19 cellular contexts compared by ENCODE assay signal in the genomic region with DNA sequence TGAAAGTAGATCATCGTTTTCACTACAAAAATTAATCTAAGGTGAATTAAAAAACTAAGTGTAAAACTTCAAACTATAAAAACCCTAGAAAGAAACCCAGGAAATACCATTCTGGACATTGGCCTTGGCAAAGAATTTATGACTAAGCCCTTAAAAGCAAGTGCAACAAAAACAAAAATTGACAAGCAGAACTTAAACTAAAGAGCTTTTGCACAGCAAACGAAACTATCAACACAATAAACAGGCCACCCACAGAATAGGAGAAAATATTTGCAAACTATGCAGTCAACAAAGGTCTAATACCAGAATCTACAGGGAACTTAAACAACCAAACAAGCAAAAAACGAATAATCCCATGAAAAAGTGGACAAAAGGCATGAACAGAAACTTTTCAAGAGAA.
DNase-seq lines count a peak whose midpoint lies in the region; ATAC-seq, FAIRE-seq and TF ChIP-seq lines count a peak whose summit lies in the region.
"Had no signal": no experiment of that assay in that cellular context is flagged by ENCODE, and none has a peak within 500 bp of the region (broad histone marks: within the 10 kb centered on the region; RNA-seq: fewer than 3 reads in every experiment).

No MANE protein-coding gene starts in this region.

- no peaks in the 10 kb centered on the region for H4K20me1 ChIP-seq in endothelial cell of umbilical vein (replicated peaks; ENCODE audit: control insufficient read depth, extremely low read depth, insufficient read depth, low read length)

- peak overlapping the region; percentile 25 for H3K27ac ChIP-seq in SJSA1
- no peak overlapping the region for H3K27ac ChIP-seq in endothelial cell of umbilical vein (ENCODE audit: insufficient read depth, low read depth, low read length)
- H3K27ac ChIP-seq in mesenchymal stem cell (ENCODE audit: low read length, poor library complexity, severe bottlenecking), result no peak overlapping the region
- H3K27ac ChIP-seq: 22Rv1, SK-N-MC had no signal

- H3K27me3 ChIP-seq in SJSA1 (replicated peaks) (no peaks in the 10 kb centered on the region), endothelial cell of umbilical vein (ENCODE audit: control insufficient read depth in 2 of 2, insufficient read depth in 2 of 2, low read length in 2 of 2) (no peaks in the 10 kb centered on the region), mesenchymal stem cell (ENCODE audit: control insufficient read depth in 1 of 2, insufficient read depth in 1 of 2, low read length in 2 of 2) (no peaks in the 10 kb centered on the region), H7 (ENCODE audit: control insufficient read depth, insufficient read depth, low read length) (no peaks in the 10 kb centered on the region)

- H3K9ac ChIP-seq in endothelial cell of umbilical vein (replicated peaks; ENCODE audit: extremely low read depth, insufficient read depth, low read length) (no peak overlapping the region), mesenchymal stem cell (ENCODE audit: low read length) (no peak overlapping the region)

- peak; percentile 24 for DNase-seq in EH (ENCODE audit: low read depth)
- peak in 1 of 2 experiments; percentile 83 for DNase-seq in SJSA1 (ENCODE audit: low read depth in 1 of 2, low spot score in 2 of 2)
- DNase-seq in endothelial cell of umbilical vein (ENCODE audit: low read depth, low spot score), result peak; percentile 20
- peak; percentile 22 for DNase-seq in mesenchymal stem cell
- no peak for DNase-seq in DMS114 treated with DMSO at 0.1 percent for 48 hours (lab: John Stamatoyannopoulos, UW; ENCODE audit: unreplicated experiment)
- DNase-seq in H7, result no peak
- DNase-seq: Caco-2; CD4-positive, CD25-positive, alpha-beta regulatory T cell; NCI-H1105; NCI-H1694; NCI-H2107; NCI-H2227 treated with DMSO at 0.1 percent for 48 hours; NCI-H524 had no signal

- POLR2A ChIA-PET in endothelial cell of umbilical vein (lab: Charles Lee), result no interaction called here

- CTCF ChIA-PET in endothelial cell of umbilical vein (lab: Charles Lee), result interaction anchor here (1.2 to 1.8 kb wide), 2 partner anchors 12 to 253 kb away, joined by 6 read pairs; no protein-coding TSS in a partner anchor

- BruUV-seq in endothelial cell of umbilical vein (replicated peaks; lab: Mats Ljungman, UMichigan), result no TSS peak

- no peaks in the 10 kb centered on the region for H3K9me1 ChIP-seq in endothelial cell of umbilical vein (replicated peaks; ENCODE audit: control insufficient read depth, extremely low read depth, insufficient read depth, low read length)

- H2BK15ac ChIP-seq in mesenchymal stem cell (ENCODE audit: low read depth, poor library complexity, severe bottlenecking), result no peak overlapping the region

- no peak overlapping the region for H4K8ac ChIP-seq in mesenchymal stem cell (ENCODE audit: low read length)

- H2AK5ac ChIP-seq in mesenchymal stem cell (ENCODE audit: low read length, severe bottlenecking), result no peak overlapping the region

- H3K23ac ChIP-seq in mesenchymal stem cell (ENCODE audit: low read length in 2 of 2), result no peak overlapping the region

- H3K14ac ChIP-seq in mesenchymal stem cell (ENCODE audit: low read length in 2 of 2), result no peak overlapping the region

- H3K36me3 ChIP-seq in SJSA1 (no peaks in the 10 kb centered on the region), endothelial cell of umbilical vein (ENCODE audit: control insufficient read depth in 2 of 2, extremely low read depth in 1 of 2, insufficient read depth in 2 of 2, low read length in 2 of 2) (no peaks in the 10 kb centered on the region), mesenchymal stem cell (ENCODE audit: control insufficient read depth in 1 of 2, insufficient read depth in 2 of 2, low read depth in 1 of 2, low read length in 2 of 2) (no peaks in the 10 kb centered on the region), H7 (replicated peaks; ENCODE audit: control insufficient read depth, insufficient read depth, low read length) (no peaks in the 10 kb centered on the region)

- H3K4me1 ChIP-seq in SJSA1 (replicated peaks) (peaks cover 15% of the 10 kb centered on the region), endothelial cell of umbilical vein (ENCODE audit: control insufficient read depth, extremely low read depth, insufficient read depth, low read length) (no peaks in the 10 kb centered on the region), mesenchymal stem cell (ENCODE audit: control insufficient read depth, insufficient read depth, low read depth, low read length) (no peaks in the 10 kb centered on the region)
- H3K4me1 ChIP-seq: Caco-2 had no signal

- H3K4me3 ChIP-seq in SJSA1 (no peak overlapping the region), endothelial cell of umbilical vein (replicated peaks in 1 of 3; ENCODE audit: insufficient read depth in 1 of 3, low read depth in 1 of 3, low read length in 3 of 3) (no peak overlapping the region), mesenchymal stem cell (ENCODE audit: insufficient read depth in 1 of 2, low read depth in 1 of 2, low read length in 2 of 2) (no peak overlapping the region), H7 (ENCODE audit: insufficient read depth, low read depth, low read length) (no peak overlapping the region)
- H3K4me3 ChIP-seq: GM23338, SK-N-MC had no signal

- no peak overlapping the region for H2BK12ac ChIP-seq in mesenchymal stem cell (ENCODE audit: low read length in 2 of 2)

- no peak overlapping the region for H3K4me2 ChIP-seq in endothelial cell of umbilical vein (ENCODE audit: insufficient read depth, low read length)
- no peak overlapping the region for H3K4me2 ChIP-seq in mesenchymal stem cell (ENCODE audit: low read length, poor library complexity, severe bottlenecking)
- H3K4me2 ChIP-seq: GM23338 had no signal

- no peak overlapping the region for H3K4ac ChIP-seq in mesenchymal stem cell (ENCODE audit: low read depth in 1 of 2, low read length in 2 of 2)

- TF ChIP-seq CTCF in endothelial cell of umbilical vein (IDR thresholded peaks at IDR 0.05; ENCODE audit: extremely low read depth in 1 of 2, insufficient read depth in 1 of 2, low read depth in 1 of 2, low read length in 2 of 2), result no peak

- FAIRE-seq in endothelial cell of umbilical vein (lab: Jason Lieb, UNC), result peak; percentile 28

- H3K79me2 ChIP-seq in endothelial cell of umbilical vein (ENCODE audit: control insufficient read depth, insufficient read depth, low read length), result no peaks in the 10 kb centered on the region

- H3K9me3 ChIP-seq in SJSA1 (replicated peaks) (no peaks in the 10 kb centered on the region), endothelial cell of umbilical vein (replicated peaks; ENCODE audit: control insufficient read depth, insufficient read depth, low read length) (no peaks in the 10 kb centered on the region), mesenchymal stem cell (ENCODE audit: control insufficient read depth, low read length) (no peaks in the 10 kb centered on the region)
- H3K9me3 ChIP-seq: Caco-2 had no signal

- H3K18ac ChIP-seq in mesenchymal stem cell (ENCODE audit: low read depth in 1 of 2, low read length in 2 of 2), result no peak overlapping the region

- no peaks in the 10 kb centered on the region for H3K79me1 ChIP-seq in mesenchymal stem cell (replicated peaks; ENCODE audit: low read length, poor library complexity, severe bottlenecking)

- no peak overlapping the region for H4K91ac ChIP-seq in mesenchymal stem cell (ENCODE audit: low read length)

- no peak overlapping the region for H2AFZ ChIP-seq in endothelial cell of umbilical vein (ENCODE audit: low read depth, low read length)
- no peak overlapping the region for H2AFZ ChIP-seq in mesenchymal stem cell (ENCODE audit: low read depth, low read length)
- H2AFZ ChIP-seq: GM23338 had no signal

- dilution Hi-C loops in endothelial cell of umbilical vein (cut with MboI; ENCODE audit: extremely low pct_ligation_motif_present, low sequenced_read_pairs), result no loop called here

- no peak overlapping the region for H2BK120ac ChIP-seq in mesenchymal stem cell (ENCODE audit: low read depth, low read length)

- ATAC-seq in GM19397 (IDR thresholded peaks at IDR 0.05; ENCODE audit: unreplicated experiment) (no peak), GM18511 (IDR thresholded peaks at IDR 0.05; ENCODE audit: unreplicated experiment) (no peak)
- ATAC-seq: GM23338, Panc1 had no signal

- 35% methylated on average over 3 of the region's 3 CpGs for WGBS in mesenchymal stem cell

- intact Hi-C loops in endothelial cell of umbilical vein (cut with micrococcal nuclease), result no loop called here

- TF ChIP-seq POLR2A in endothelial cell of umbilical vein (IDR thresholded peaks at IDR 0.05; ENCODE audit: low read depth, low read length), result no peak

- no peak overlapping the region for H2BK5ac ChIP-seq in mesenchymal stem cell (ENCODE audit: low read depth, low read length, poor library complexity, severe bottlenecking)

TF ChIP-seq in endothelial cell of umbilical vein, 7 proteins besides CTCF, POLR2A, EP300 and RAD21:
- no peak for TF ChIP-seq EZH2 (IDR thresholded peaks at IDR 0.05; ENCODE audit: borderline replicate concordance, low read depth, low read length, severe bottlenecking)
- TF ChIP-seq POLR2AphosphoS5 (IDR thresholded peaks at IDR 0.05; ENCODE audit: insufficient read depth, low read depth, low read length), result no peak
- no peak for TF ChIP-seq MAX (IDR thresholded peaks at IDR 0.05; ENCODE audit: insufficient read depth, insufficient read length)
- TF ChIP-seq MYC (IDR thresholded peaks at IDR 0.05; ENCODE audit: low read depth, low read length), result no peak
- TF ChIP-seq GATA2 (IDR thresholded peaks at IDR 0.05; ENCODE audit: insufficient read depth, insufficient read length, low read depth, low read length), result no peak
- no peak for TF ChIP-seq FOS (IDR thresholded peaks at IDR 0.05; ENCODE audit: borderline replicate concordance, insufficient read depth, low read length)
- no peak for TF ChIP-seq JUN (IDR thresholded peaks at IDR 0.05; ENCODE audit: borderline replicate concordance, insufficient read depth, insufficient read length, low read depth)

Comparison
In these comparisons a context has a peak if more than half of its experiments do, and no peak if none do; other contexts are left out.
1. DNase-seq: peak in EH (single experiment), endothelial cell of umbilical vein (single experiment) and mesenchymal stem cell (single experiment); none in DMS114 treated with DMSO at 0.1 percent for 48 hours (single experiment) and H7 (single experiment).